ENCODE assay signal across 1 cellular context in the genomic region with DNA sequence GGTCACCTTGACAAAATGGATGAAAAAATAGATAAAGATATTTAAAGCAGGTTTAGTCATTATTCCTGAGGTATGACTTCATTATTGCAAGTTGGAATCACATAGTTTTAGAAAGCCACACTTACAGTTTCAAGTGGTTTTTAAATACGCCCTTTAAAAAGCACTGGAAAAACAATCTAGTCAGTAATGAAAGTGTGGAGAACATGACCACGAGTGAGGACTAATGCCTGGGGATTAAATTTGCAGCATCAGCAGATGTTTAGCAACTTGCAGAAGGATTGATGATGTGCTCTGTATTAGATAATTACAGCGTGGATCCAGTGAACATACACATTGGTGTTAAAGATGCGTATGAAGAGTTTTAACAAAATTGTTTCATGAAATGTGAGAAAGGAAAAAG.
A peak's percentile ranks its signal among the peaks of the same experiment; 100 is the strongest.
TF ChIP-seq lines count a peak whose summit lies in the region.

No MANE protein-coding gene starts in this region.

TF ChIP-seq in K562, 482 proteins besides CTCF, POLR2A, EP300 and RAD21 (continued from another document):
- TF ChIP-seq, protein P1, sequence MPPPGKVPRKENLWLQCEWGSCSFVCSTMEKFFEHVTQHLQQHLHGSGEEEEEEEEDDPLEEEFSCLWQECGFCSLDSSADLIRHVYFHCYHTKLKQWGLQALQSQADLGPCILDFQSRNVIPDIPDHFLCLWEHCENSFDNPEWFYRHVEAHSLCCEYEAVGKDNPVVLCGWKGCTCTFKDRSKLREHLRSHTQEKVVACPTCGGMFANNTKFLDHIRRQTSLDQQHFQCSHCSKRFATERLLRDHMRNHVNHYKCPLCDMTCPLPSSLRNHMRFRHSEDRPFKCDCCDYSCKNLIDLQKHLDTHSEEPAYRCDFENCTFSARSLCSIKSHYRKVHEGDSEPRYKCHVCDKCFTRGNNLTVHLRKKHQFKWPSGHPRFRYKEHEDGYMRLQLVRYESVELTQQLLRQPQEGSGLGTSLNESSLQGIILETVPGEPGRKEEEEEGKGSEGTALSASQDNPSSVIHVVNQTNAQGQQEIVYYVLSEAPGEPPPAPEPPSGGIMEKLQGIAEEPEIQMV (tag; conservative IDR thresholded peaks at IDR 0.05; ENCODE audit: low read depth): no peak
- no peak for TF ChIP-seq ZNF75A (CRISPR knock-in tag; IDR thresholded peaks at IDR 0.05)
- peak; percentile 73 for TF ChIP-seq ZNF316 (IDR thresholded peaks at IDR 0.05)
- TF ChIP-seq ZNF253 (CRISPR knock-in tag; conservative IDR thresholded peaks at IDR 0.05): no peak
- TF ChIP-seq MAFG (tag; conservative IDR thresholded peaks at IDR 0.05): peak; percentile 48; the same call in 1 of the 2 replicates
- TF ChIP-seq ATF7 (IDR thresholded peaks at IDR 0.05): no peak
- no peak for TF ChIP-seq ARID2 (IDR thresholded peaks at IDR 0.05)
- no peak for TF ChIP-seq YY1 (IDR thresholded peaks at IDR 0.05; ENCODE audit: borderline replicate concordance in 1 of 3, control insufficient read depth in 1 of 3, extremely low read depth in 1 of 3, insufficient read depth in 3 of 3, insufficient read length in 1 of 3, insufficient replicate concordance in 2 of 3, low read depth in 1 of 3, low read length in 2 of 3)
- TF ChIP-seq TCFL5 (CRISPR knock-in tag; conservative IDR thresholded peaks at IDR 0.05): no peak
- TF ChIP-seq SREBF2 (CRISPR knock-in tag; IDR thresholded peaks at IDR 0.05): no peak
- TF ChIP-seq, protein P2, sequence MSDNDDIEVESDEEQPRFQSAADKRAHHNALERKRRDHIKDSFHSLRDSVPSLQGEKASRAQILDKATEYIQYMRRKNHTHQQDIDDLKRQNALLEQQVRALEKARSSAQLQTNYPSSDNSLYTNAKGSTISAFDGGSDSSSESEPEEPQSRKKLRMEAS (CRISPR knock-in tag; IDR thresholded peaks at IDR 0.05): no peak
- no peak for TF ChIP-seq RFX7 (CRISPR knock-in tag; IDR thresholded peaks at IDR 0.05)
- TF ChIP-seq XRCC3 (IDR thresholded peaks at IDR 0.05): no peak
- TF ChIP-seq CHCHD3 (CRISPR knock-in tag; IDR thresholded peaks at IDR 0.05): no peak
- TF ChIP-seq KLF13 (tag; IDR thresholded peaks at IDR 0.05; ENCODE audit: borderline replicate concordance, low read depth): no peak
- peak; percentile 41 for TF ChIP-seq C11orf30 (IDR thresholded peaks at IDR 0.05; ENCODE audit: low read depth)
- no peak for TF ChIP-seq NRF1 (conservative IDR thresholded peaks at IDR 0.05 in 1 of 2, IDR thresholded peaks at IDR 0.05 in 1 of 2)
- TF ChIP-seq MAFF (IDR thresholded peaks at IDR 0.05; ENCODE audit: low read length): peak; percentile 32
- TF ChIP-seq ZNF3 (CRISPR knock-in tag; IDR thresholded peaks at IDR 0.05): no peak
- peak; percentile 58 for TF ChIP-seq MAFK (IDR thresholded peaks at IDR 0.05; ENCODE audit: low read length)
